8 cellular contexts compared by ENCODE assay signal in the genomic region with DNA sequence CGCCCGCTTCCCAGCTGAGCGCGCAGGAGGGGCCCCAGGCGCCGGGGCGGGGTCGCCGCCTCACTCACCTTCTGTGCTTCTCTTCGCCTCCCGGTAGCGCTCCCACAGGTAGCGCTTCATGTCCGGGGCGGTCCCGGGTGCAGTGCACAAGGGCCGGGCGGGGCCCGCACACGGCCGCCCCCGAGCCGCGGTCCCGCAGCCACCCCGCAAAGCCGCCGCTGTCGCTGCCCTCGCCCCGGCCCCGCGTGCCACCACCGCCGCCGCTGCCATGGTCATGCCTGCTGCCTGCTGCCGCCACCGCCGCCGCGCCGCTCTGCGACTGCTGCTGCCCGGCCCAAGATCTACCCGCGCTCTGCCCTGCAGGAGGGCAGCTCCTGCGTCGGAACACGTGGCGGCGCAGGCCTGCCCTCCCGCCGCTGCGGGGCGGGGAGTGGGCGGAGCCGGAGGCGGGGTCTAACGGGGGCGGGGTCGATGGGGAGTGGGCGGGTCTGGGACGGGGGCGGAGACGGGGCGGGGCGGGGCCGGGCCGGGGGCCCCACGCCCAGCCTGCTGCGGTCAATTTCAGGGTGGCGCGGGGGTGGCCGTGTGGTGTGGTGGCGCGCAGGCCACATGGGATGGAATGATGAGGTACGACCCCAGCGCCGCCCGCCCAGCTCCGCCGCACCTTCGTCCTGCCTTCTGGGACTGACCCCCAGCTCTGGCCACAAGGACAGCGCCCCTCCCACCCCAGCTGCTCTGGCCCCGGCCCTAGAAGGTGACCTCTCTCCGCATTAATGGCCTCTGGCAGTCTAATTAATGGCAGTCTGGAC. TPM values are rescaled to one million over a fixed set of nuclear protein-coding genes. Genes with fewer than 3 reads are reported as not detected.
DNase-seq lines count a peak whose midpoint lies in the region; ATAC-seq and TF ChIP-seq lines count a peak whose summit lies in the region.

A gene (minus strand): TSS at position 354 of the 809 bp plus-strand sequence. CDS start 78 bp downstream, at position 276.

- ATAC-seq in GM18909 (IDR thresholded peaks at IDR 0.05; ENCODE audit: poor library complexity, unreplicated experiment) (peak; percentile 80), HG03139 (IDR thresholded peaks at IDR 0.05; ENCODE audit: unreplicated experiment) (peak; percentile 75), left lobe of liver (peak; percentile 83)

- TF ChIP-seq CTCF in AG09319 (IDR thresholded peaks at IDR 0.05; ENCODE audit: low read depth, low read length): no peak
- no peak for TF ChIP-seq CTCF in colonic mucosa (IDR thresholded peaks at IDR 0.05)

- no peaks in the 10 kb centered on the region for H3K9me3 ChIP-seq in colonic mucosa

- intact Hi-C loops in colonic mucosa (cut with DNase I): no loop called here

- peaks cover 8% of the 10 kb centered on the region for H3K4me1 ChIP-seq in colonic mucosa

- no peaks in the 10 kb centered on the region for H3K27me3 ChIP-seq in colonic mucosa

- peak within 1 kb of the TSS; percentile 65 for H3K4me3 ChIP-seq in colonic mucosa

- no peaks in the 10 kb centered on the region for H3K36me3 ChIP-seq in colonic mucosa

- peak within 1 kb of the TSS; percentile 64 to 74 for H3K9ac ChIP-seq in colonic mucosa (ENCODE audit: low read depth in 2 of 2, low read length in 2 of 2)

- DNase-seq in AG09319 (ENCODE audit: extremely low read depth, low read depth) (peak; percentile 44), NCI-H446 (lab: John Stamatoyannopoulos, UW) (peak; percentile 8 to 86), colonic mucosa (peak; percentile 88), left lobe of liver (ENCODE audit: low spot score) (peak; percentile 91)
- DNase-seq in activated CD4-positive, alpha-beta T cell treated with anti-CD3 and anti-CD28 coated beads for 48 hours: peak; percentile 84
- peak; percentile 79 to 82 for DNase-seq in stimulated activated CD4-positive, alpha-beta T cell treated with anti-CD3 and anti-CD28 coated beads, Interleukin-2, amount 100 ng/mL, for 24 hours

- H3K27ac ChIP-seq in colonic mucosa: peak within 1 kb of the TSS; percentile 74

RNA-seq across cellular contexts. Expression of the gene that starts here (rescaled TPM):
- 10 to 100 TPM; 10.0 to 22.6 TPM for total RNA-seq in colonic mucosa
- 9.3 TPM for total RNA-seq in left lobe of liver

Comparison
In these comparisons a context has a peak if more than half of its experiments do, and no peak if none do; other contexts are left out.
1. Peak in every context shown above with its lines: DNase-seq, ATAC-seq, H3K4me3 ChIP-seq and H3K27ac ChIP-seq.